10 cellular contexts compared by ENCODE assay signal in the genomic region with DNA sequence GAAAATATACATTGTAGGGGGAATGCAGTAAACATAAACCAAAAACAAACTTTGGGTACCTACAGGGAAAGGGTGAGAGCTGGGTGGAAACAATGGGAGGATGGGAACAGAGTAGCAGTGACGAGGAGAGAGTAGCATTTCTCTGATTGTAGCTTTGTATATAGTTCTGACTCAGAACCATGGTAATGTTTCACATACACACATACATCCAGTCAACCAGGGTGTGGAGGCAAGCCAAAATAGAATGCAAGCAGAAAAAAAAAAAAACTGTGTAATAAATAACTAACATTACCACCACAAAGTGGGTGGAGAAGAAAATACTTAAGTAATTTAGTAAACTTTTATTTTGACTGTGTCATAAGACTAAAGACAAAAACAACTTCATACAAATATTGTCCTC.
DNase-seq lines count a peak whose midpoint lies in the region; ATAC-seq lines count a peak whose summit lies in the region.
"Had no signal": no experiment of that assay in that cellular context is flagged by ENCODE, and none has a peak within 500 bp of the region (broad histone marks: within the 10 kb centered on the region; RNA-seq: fewer than 3 reads in every experiment).

No MANE protein-coding gene starts in this region.

- ATAC-seq in GM18517 (IDR thresholded peaks at IDR 0.05; ENCODE audit: unreplicated experiment) (peak; percentile 92), GM21529 (IDR thresholded peaks at IDR 0.05; ENCODE audit: unreplicated experiment) (peak; percentile 86), HG03280 (IDR thresholded peaks at IDR 0.05; ENCODE audit: unreplicated experiment) (peak; percentile 78), GM21576 (IDR thresholded peaks at IDR 0.05; ENCODE audit: unreplicated experiment) (no peak)
- ATAC-seq: stimulated activated naive CD8-positive, alpha-beta T cell treated with anti-CD3 and anti-CD28 coated beads, Interleukin-15, Interleukin-2, amounts not matched to agents 100 U/mL and 50 U/mL, for 24 hours had no signal

- DNase-seq in fibroblast of the conjunctiva (ENCODE audit: low read depth) (peak; percentile 21), Ammon's horn (ENCODE audit: low spot score) (no peak), anterior cingulate cortex (lab: John Stamatoyannopoulos, UW) (no peak), T-helper 1 cell (no peak)
- DNase-seq: mesendoderm; stimulated activated naive CD8-positive, alpha-beta T cell treated with anti-CD3 and anti-CD28 coated beads, Interleukin-15, Interleukin-2, amounts not matched to agents 100 U/mL and 50 U/mL, for 24 hours had no signal
